3 cellular contexts compared by ENCODE assay signal in the genomic region with DNA sequence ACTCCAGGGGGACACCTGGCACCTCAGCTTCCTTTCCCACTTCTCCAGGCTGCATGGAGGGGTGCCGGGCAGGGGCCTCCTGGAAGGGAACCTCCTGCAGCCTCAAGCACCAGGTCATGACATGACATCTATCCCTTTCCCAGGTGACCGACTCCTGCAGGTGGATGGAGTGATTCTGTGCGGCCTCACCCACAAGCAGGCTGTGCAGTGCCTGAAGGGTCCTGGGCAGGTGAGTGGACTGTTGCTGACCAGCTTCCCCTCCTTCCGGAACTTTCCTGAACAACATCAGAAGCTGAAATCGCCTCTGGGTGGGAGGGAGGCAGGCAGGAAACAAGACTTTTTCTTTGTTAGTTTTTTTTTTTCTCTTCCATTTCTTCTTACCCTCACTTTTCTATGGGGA. TPM values are rescaled to one million over a fixed set of nuclear protein-coding genes. Genes with fewer than 3 reads are reported as not detected.
"Had no signal": no experiment of that assay in that cellular context is flagged by ENCODE, and none has a peak within 500 bp of the region (broad histone marks: within the 10 kb centered on the region; RNA-seq: fewer than 3 reads in every experiment).

No MANE protein-coding gene starts in this region.

RNA-seq across cellular contexts. Expression of gene PTPN20, which starts 34.5 kb away (rescaled TPM):
- total RNA-seq: mesothelial cell of epicardium had no signal
- polyA plus RNA-seq: hepatocyte, mammary epithelial cell had no signal
